Comparison of ENCODE assay signal across 21 cellular contexts in genomic region chr2:159052157-159052561, GRCh38.
DNase-seq lines count a peak whose midpoint lies in the region; ATAC-seq and TF ChIP-seq lines count a peak whose summit lies in the region.
"Had no signal": no experiment of that assay in that cellular context is flagged by ENCODE, and none has a peak within 500 bp of the region (broad histone marks: within the 10 kb centered on the region; RNA-seq: fewer than 3 reads in every experiment).

No MANE protein-coding gene starts in this region.

- BruUV-seq in MCF 10A (replicated peaks; lab: Mats Ljungman, UMichigan): no TSS peak

- H2BK12ac ChIP-seq in mesenchymal stem cell (ENCODE audit: low read length in 2 of 2): no peak overlapping the region

- no peak overlapping the region for H2BK120ac ChIP-seq in mesenchymal stem cell (ENCODE audit: low read depth, low read length)

- no peaks in the 10 kb centered on the region for H3K9me3 ChIP-seq in mesenchymal stem cell (ENCODE audit: control insufficient read depth, low read length)
- H3K9me3 ChIP-seq in upper lobe of right lung: no peaks in the 10 kb centered on the region
- H3K9me3 ChIP-seq: neutrophil, upper lobe of left lung had no signal

- H2AK5ac ChIP-seq in mesenchymal stem cell (ENCODE audit: low read length, severe bottlenecking): no peak overlapping the region

- no peak overlapping the region for H4K8ac ChIP-seq in mesenchymal stem cell (ENCODE audit: low read length)

- CTCF ChIA-PET in MCF 10A (lab: Yijun Ruan, JAX): interaction anchor here (1.1 to 1.3 kb wide), 3 partner anchors 10 to 82 kb away, joined by 3 to 6 read pairs (median 3); no protein-coding TSS in a partner anchor

- H3K36me3 ChIP-seq in mesenchymal stem cell (ENCODE audit: control insufficient read depth in 1 of 2, insufficient read depth in 2 of 2, low read depth in 1 of 2, low read length in 2 of 2) (no peaks in the 10 kb centered on the region), upper lobe of right lung (no peaks in the 10 kb centered on the region)
- H3K36me3 ChIP-seq: neutrophil, upper lobe of left lung had no signal

- H3K27me3 ChIP-seq in mesenchymal stem cell (ENCODE audit: control insufficient read depth in 1 of 2, insufficient read depth in 1 of 2, low read length in 2 of 2) (no peaks in the 10 kb centered on the region), upper lobe of right lung (no peaks in the 10 kb centered on the region)
- H3K27me3 ChIP-seq: neutrophil, upper lobe of left lung had no signal

- POLR2A ChIA-PET in MCF 10A (lab: Yijun Ruan, JAX): no interaction called here

- TF ChIP-seq CTCF in VCaP (conservative IDR thresholded peaks at IDR 0.05): no peak
- no peak for TF ChIP-seq CTCF in MCF 10A (IDR thresholded peaks at IDR 0.05; ENCODE audit: unreplicated experiment)
- TF ChIP-seq CTCF in upper lobe of right lung (IDR thresholded peaks at IDR 0.05): no peak

- no peak overlapping the region for H2BK15ac ChIP-seq in mesenchymal stem cell (ENCODE audit: low read depth, poor library complexity, severe bottlenecking)

- peaks cover 17% of the 10 kb centered on the region for H3K4me1 Mint-ChIP-seq in MCF 10A (ENCODE audit: insufficient read depth, unreplicated experiment)
- H3K4me1 Mint-ChIP-seq: activated B cell treated with CpG ODN at 0.5 μM for 24 hours; stimulated activated naive CD8-positive, alpha-beta T cell treated with anti-CD3 and anti-CD28 coated beads, Interleukin-15, amount 100 ng/mL, for 72 hours had no signal

- H3K79me1 ChIP-seq in mesenchymal stem cell (replicated peaks; ENCODE audit: low read length, poor library complexity, severe bottlenecking): peaks cover 49% of the 10 kb centered on the region

- peaks cover 12% of the 10 kb centered on the region for H3K36me3 Mint-ChIP-seq in MCF 10A (ENCODE audit: insufficient read depth, unreplicated experiment)
- H3K36me3 Mint-ChIP-seq: activated CD4-positive, alpha-beta memory T cell treated with anti-CD3 and anti-CD28 coated beads for 36 hours had no signal

- DNase-seq in H4 (ENCODE audit: low spot score) (peak; percentile 65), mesenchymal stem cell (peak; percentile 86), substantia nigra (lab: John Stamatoyannopoulos, UW) (no peak), AG08395 (ENCODE audit: low spot score) (no peak), MCF 10A (ENCODE audit: unreplicated experiment) (no peak), upper lobe of right lung (no peak)
- DNase-seq: activated B cell treated with CpG ODN at 0.5 μM for 24 hours; activated CD4-positive, alpha-beta memory T cell treated with anti-CD3 and anti-CD28 coated beads for 36 hours; activated gamma-delta T cell; activated T-cell treated with anti-CD3 and anti-CD28 coated beads for 4 hours; CD4-positive, alpha-beta T cell; H7; KBM-7; NCI-H146; NCI-H2171; NCI-H524 treated with DMSO at 0.1 percent for 48 hours; stimulated activated naive CD8-positive, alpha-beta T cell treated with anti-CD3 and anti-CD28 coated beads, Interleukin-15, amount 100 ng/mL, for 72 hours; upper lobe of left lung had no signal

- H3K14ac ChIP-seq in mesenchymal stem cell (ENCODE audit: low read length in 2 of 2): no peak overlapping the region

- no peak overlapping the region for H3K4me2 ChIP-seq in mesenchymal stem cell (ENCODE audit: low read length, poor library complexity, severe bottlenecking)

- H2AFZ ChIP-seq in mesenchymal stem cell (ENCODE audit: low read depth, low read length): no peak overlapping the region

- no peak overlapping the region for H3K4me3 ChIP-seq in mesenchymal stem cell (ENCODE audit: insufficient read depth in 1 of 2, low read depth in 1 of 2, low read length in 2 of 2)
- no peak overlapping the region for H3K4me3 ChIP-seq in upper lobe of right lung
- H3K4me3 ChIP-seq: upper lobe of left lung had no signal

- no peak overlapping the region for H3K18ac ChIP-seq in mesenchymal stem cell (ENCODE audit: low read depth in 1 of 2, low read length in 2 of 2)

- no peak overlapping the region for H4K91ac ChIP-seq in mesenchymal stem cell (ENCODE audit: low read length)

- H3K27me3 Mint-ChIP-seq in MCF 10A (ENCODE audit: insufficient read depth, unreplicated experiment): no peaks in the 10 kb centered on the region
- H3K27me3 Mint-ChIP-seq: activated B cell treated with CpG ODN at 0.5 μM for 24 hours; CD4-positive, alpha-beta T cell; stimulated activated naive CD8-positive, alpha-beta T cell treated with anti-CD3 and anti-CD28 coated beads, Interleukin-15, amount 100 ng/mL, for 72 hours had no signal

- peaks cover 2% of the 10 kb centered on the region for H3K4me1 ChIP-seq in mesenchymal stem cell (ENCODE audit: control insufficient read depth, insufficient read depth, low read depth, low read length)
- no peaks in the 10 kb centered on the region for H3K4me1 ChIP-seq in upper lobe of right lung

- WGBS in mesenchymal stem cell: 14% methylated on average over 2 of the region's 5 CpGs

- H3K23ac ChIP-seq in mesenchymal stem cell (ENCODE audit: low read length in 2 of 2): no peak overlapping the region

- intact Hi-C loops in MCF 10A (cut with micrococcal nuclease): no loop called here
- intact Hi-C loops in upper lobe of right lung (cut with DNase I): loop anchor here (10.0 kb wide), 1 partner anchor 63 kb away; no protein-coding TSS in a partner anchor

- H2BK5ac ChIP-seq in mesenchymal stem cell (ENCODE audit: low read depth, low read length, poor library complexity, severe bottlenecking): no peak overlapping the region

- H3K27ac Mint-ChIP-seq in MCF 10A (ENCODE audit: low read depth, unreplicated experiment): no peak overlapping the region
- H3K27ac Mint-ChIP-seq: activated B cell treated with CpG ODN at 0.5 μM for 24 hours; activated CD4-positive, alpha-beta memory T cell treated with anti-CD3 and anti-CD28 coated beads for 36 hours; CD4-positive, alpha-beta T cell; stimulated activated naive CD8-positive, alpha-beta T cell treated with anti-CD3 and anti-CD28 coated beads, Interleukin-15, amount 100 ng/mL, for 72 hours had no signal

- ATAC-seq in upper lobe of right lung: no peak
- no peak for ATAC-seq in HG02981 (IDR thresholded peaks at IDR 0.05; ENCODE audit: unreplicated experiment)
- ATAC-seq: stimulated activated naive CD8-positive, alpha-beta T cell treated with anti-CD3 and anti-CD28 coated beads, Interleukin-15, amount 100 ng/mL, for 72 hours had no signal

- no peak overlapping the region for H3K9ac ChIP-seq in mesenchymal stem cell (ENCODE audit: low read length)

- H3K27ac ChIP-seq in VCaP (0 out of 2 replicates have a peak overlapping the region, but pooled peaks have one; percentile 19), mesenchymal stem cell (ENCODE audit: low read length, poor library complexity, severe bottlenecking) (no peak overlapping the region), substantia nigra (ENCODE audit: low read depth, low read length, poor library complexity, severe bottlenecking) (peak overlapping the region; percentile 44), upper lobe of right lung (no peak overlapping the region)
- H3K27ac ChIP-seq: neutrophil had no signal

- H3K4ac ChIP-seq in mesenchymal stem cell (ENCODE audit: low read depth in 1 of 2, low read length in 2 of 2): no peak overlapping the region

- H3K9me3 Mint-ChIP-seq in MCF 10A (ENCODE audit: unreplicated experiment): no peaks in the 10 kb centered on the region
- H3K9me3 Mint-ChIP-seq: activated B cell treated with CpG ODN at 0.5 μM for 24 hours; activated CD4-positive, alpha-beta memory T cell treated with anti-CD3 and anti-CD28 coated beads for 36 hours; CD4-positive, alpha-beta T cell; stimulated activated naive CD8-positive, alpha-beta T cell treated with anti-CD3 and anti-CD28 coated beads, Interleukin-15, amount 100 ng/mL, for 72 hours had no signal

- H3K4me3 Mint-ChIP-seq in MCF 10A (ENCODE audit: unreplicated experiment): no peak overlapping the region
- H3K4me3 Mint-ChIP-seq: activated B cell treated with CpG ODN at 0.5 μM for 24 hours; activated CD4-positive, alpha-beta memory T cell treated with anti-CD3 and anti-CD28 coated beads for 36 hours; CD4-positive, alpha-beta T cell; stimulated activated naive CD8-positive, alpha-beta T cell treated with anti-CD3 and anti-CD28 coated beads, Interleukin-15, amount 100 ng/mL, for 72 hours had no signal

Comparison
In these comparisons a context has a peak if more than half of its experiments do, and no peak if none do; other contexts are left out.
1. DNase-seq: peak in H4 (single experiment) and mesenchymal stem cell (single experiment); none in substantia nigra (0 of 49), AG08395 (single experiment), MCF 10A (single experiment) and upper lobe of right lung (single experiment).
2. H3K27ac ChIP-seq: peak in VCaP (single experiment) and substantia nigra (single experiment); none in mesenchymal stem cell (single experiment) and upper lobe of right lung (single experiment).